ENCODE assay signal across 14 cellular contexts in the genomic region with DNA sequence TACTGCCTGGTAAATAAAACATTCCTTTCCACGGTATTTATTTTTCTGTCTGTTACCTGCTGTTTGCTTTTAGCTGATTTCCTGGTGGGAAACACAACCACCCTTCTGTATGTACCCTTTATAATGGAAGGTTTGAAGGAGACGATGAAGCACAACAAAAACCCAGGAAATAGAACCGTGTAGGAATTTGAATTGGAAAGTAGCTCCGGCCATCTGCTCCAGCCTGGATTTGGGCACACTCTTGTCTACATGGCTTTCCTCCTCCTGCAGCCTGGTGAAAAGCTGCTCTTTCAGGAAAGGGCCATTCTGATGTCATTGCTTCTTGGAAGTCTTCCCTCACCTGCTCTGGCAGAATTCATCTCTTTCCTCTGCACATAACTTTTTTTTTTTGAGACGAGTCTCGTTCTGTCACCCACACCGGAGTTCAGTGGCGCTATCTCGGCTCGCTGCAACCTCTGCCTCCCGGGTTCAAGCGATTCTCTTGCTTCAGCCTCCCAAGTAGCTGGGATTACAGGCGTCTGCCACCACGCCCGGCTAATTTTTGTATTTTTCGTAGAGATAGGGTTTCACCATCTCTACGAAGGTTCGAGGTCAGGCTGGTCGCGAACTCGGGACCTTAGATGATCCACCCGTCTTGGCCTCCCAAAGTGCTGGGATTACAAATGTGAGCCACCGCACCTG. TPM values are rescaled to one million over a fixed set of nuclear protein-coding genes. Genes with fewer than 3 reads are reported as not detected.
DNase-seq lines count a peak whose midpoint lies in the region; ATAC-seq, FAIRE-seq and TF ChIP-seq lines count a peak whose summit lies in the region.
"Had no signal": no experiment of that assay in that cellular context is flagged by ENCODE, and none has a peak within 500 bp of the region (broad histone marks: within the 10 kb centered on the region; RNA-seq: fewer than 3 reads in every experiment).

No MANE protein-coding gene starts in this region.

- peak; percentile 12 for DNase-seq in Ammon's horn (ENCODE audit: low spot score)
- DNase-seq in G401 (ENCODE audit: low spot score) = peak; percentile 94
- DNase-seq in HepG2 (ENCODE audit: low spot score) = no peak
- no peak for DNase-seq in testis
- no peak for DNase-seq in NCI-H128 (lab: John Stamatoyannopoulos, UW; ENCODE audit: unreplicated experiment)
- no peak for DNase-seq in CD14-positive monocyte (ENCODE audit: low spot score)
- DNase-seq in activated gamma-delta T cell treated with Interleukin-2 at 50 U/mL for 16 hours = no peak
- DNase-seq: activated naive CD4-positive, alpha-beta T cell treated with anti-CD3 and anti-CD28 coated beads, Interleukin-2, amount 50 U/mL, for 16 hours; CD4-positive, alpha-beta memory T cell; esophagus squamous epithelium; NCI-H1930; stimulated activated naive CD8-positive, alpha-beta T cell treated with anti-CD3 and anti-CD28 coated beads, Interleukin-15, amount 100 ng/mL, for 72 hours had no signal

- 79% methylated on average over 23 of the region's 23 CpGs for WGBS in HepG2 (ENCODE audit: low lambda C conversion rate)
- WGBS in testis, 2 donors = 75 to 76% methylated on average over 23 of the region's 23 CpGs

- H3K9me3 Mint-ChIP-seq in activated T-helper 17 cell treated with anti-CD3 and anti-CD28 coated beads, Interleukin-2, amount 50 U/mL, for 72 hours = no peaks in the 10 kb centered on the region
- peaks cover 0 to 1% (median 0%) of the 10 kb centered on the region in 7 donors for H3K9me3 Mint-ChIP-seq in CD14-positive monocyte
- H3K9me3 Mint-ChIP-seq: stimulated activated naive CD8-positive, alpha-beta T cell treated with anti-CD3 and anti-CD28 coated beads, Interleukin-15, amount 100 ng/mL, for 72 hours had no signal

- H2AFZ ChIP-seq in HepG2 (ENCODE audit: low read length) = no peak overlapping the region

- H3K9ac ChIP-seq in HepG2 (ENCODE audit: insufficient read depth, low read depth, low read length) = peak overlapping the region; percentile 76; the same call in 1 of the 2 replicates

- TF ChIP-seq CTCF in HepG2 (CRISPR knock-in tag; IDR thresholded peaks at IDR 0.05) = no peak
- no peak for TF ChIP-seq CTCF in testis (IDR thresholded peaks at IDR 0.05)
- TF ChIP-seq CTCF in CD14-positive monocyte (IDR thresholded peaks at IDR 0.05) = no peak

- intact Hi-C loops in HepG2 (cut with micrococcal nuclease; ENCODE audit: unreplicated experiment) (loop anchor here (1.0 kb wide), 1 partner anchor 8 kb away; no protein-coding TSS in a partner anchor), testis (cut with DNase I; ENCODE audit: low total_unique reads) (no loop called here), CD14-positive monocyte (cut with micrococcal nuclease) (loop anchor here in 1 of 2 donors (10.0 kb wide), 1 partner anchor 66 kb away; no protein-coding TSS in a partner anchor)

- H3K27me3 ChIP-seq in HepG2 (ENCODE audit: control insufficient read depth in 1 of 2, insufficient read depth in 2 of 2, low read length in 2 of 2) = no peaks in the 10 kb centered on the region; a peak in 1 of 5 replicates
- H3K27me3 ChIP-seq in testis = no peaks in the 10 kb centered on the region

- peaks cover 24% of the 10 kb centered on the region for H3K4me1 Mint-ChIP-seq in activated T-helper 17 cell treated with anti-CD3 and anti-CD28 coated beads, Interleukin-2, amount 50 U/mL, for 72 hours
- peaks cover 18% of the 10 kb centered on the region for H3K4me1 Mint-ChIP-seq in CD14-positive monocyte

- BruUV-seq in HepG2 (replicated peaks; lab: Mats Ljungman, UMichigan) = no TSS peak

- TF ChIP-seq POLR2A in HepG2 (IDR thresholded peaks at IDR 0.05; ENCODE audit: insufficient read depth in 1 of 2, low read depth in 2 of 2, low read length in 2 of 2) (no peak), testis (IDR thresholded peaks at IDR 0.05) (no peak)

- CTCF ChIA-PET in HepG2 (lab: Yijun Ruan, JAX; ENCODE audit: low intra/inter-chr PET ratio, low total read pairs) = no interaction called here

- ATAC-seq in activated T-helper 17 cell treated with anti-CD3 and anti-CD28 coated beads, Interleukin-2, amount 50 U/mL, for 72 hours (replicated peaks) = no peak
- no peak for ATAC-seq in HepG2
- ATAC-seq: stimulated activated naive CD8-positive, alpha-beta T cell treated with anti-CD3 and anti-CD28 coated beads, Interleukin-15, amount 100 ng/mL, for 72 hours had no signal

- no peaks in the 10 kb centered on the region for H3K9me3 ChIP-seq in HepG2 (ENCODE audit: low read length)
- no peaks in the 10 kb centered on the region for H3K9me3 ChIP-seq in testis
- H3K9me3 ChIP-seq: esophagus squamous epithelium had no signal

- TF ChIP-seq EP300 in HepG2 (IDR thresholded peaks at IDR 0.05; ENCODE audit: low read depth in 2 of 2, low read length in 2 of 2) (no peak), HepG2 (CRISPR knock-in tag; IDR thresholded peaks at IDR 0.05; ENCODE audit: borderline replicate concordance) (no peak)

- H3K36me3 Mint-ChIP-seq in activated T-helper 17 cell treated with anti-CD3 and anti-CD28 coated beads, Interleukin-2, amount 50 U/mL, for 72 hours (ENCODE audit: low read depth) = peaks cover 54% of the 10 kb centered on the region
- H3K36me3 Mint-ChIP-seq in CD14-positive monocyte = peaks cover 0 to 9% of the 10 kb centered on the region in 2 donors
- H3K36me3 Mint-ChIP-seq: CD4-positive, alpha-beta memory T cell had no signal

- H3K27ac ChIP-seq in HepG2 (ENCODE audit: extremely low read length, insufficient read depth, low read length) = no peak overlapping the region
- H3K27ac ChIP-seq in testis = no peak overlapping the region

- no peak for TF ChIP-seq RAD21 in HepG2 (CRISPR knock-in tag; IDR thresholded peaks at IDR 0.05)

- H3K4me1 ChIP-seq in HepG2 (ENCODE audit: insufficient read depth, low read length) = peaks cover 72% of the 10 kb centered on the region
- H3K4me1 ChIP-seq in testis = peaks cover 13% of the 10 kb centered on the region

- peaks cover 74% of the 10 kb centered on the region for H3K79me2 ChIP-seq in HepG2 (ENCODE audit: insufficient read depth, low read length)

- no peak overlapping the region for H3K27ac Mint-ChIP-seq in activated T-helper 17 cell treated with anti-CD3 and anti-CD28 coated beads, Interleukin-2, amount 50 U/mL, for 72 hours
- no peak overlapping the region for H3K27ac Mint-ChIP-seq in CD14-positive monocyte
- H3K27ac Mint-ChIP-seq: CD4-positive, alpha-beta memory T cell; stimulated activated naive CD8-positive, alpha-beta T cell treated with anti-CD3 and anti-CD28 coated beads, Interleukin-15, amount 100 ng/mL, for 72 hours had no signal

- H3K4me3 Mint-ChIP-seq in activated T-helper 17 cell treated with anti-CD3 and anti-CD28 coated beads, Interleukin-2, amount 50 U/mL, for 72 hours = peak overlapping the region; percentile 94
- H3K4me3 Mint-ChIP-seq in CD14-positive monocyte = no peak overlapping the region

- FAIRE-seq in HepG2 (lab: Jason Lieb, UNC) = no peak
- FAIRE-seq: colon had no signal

- peak overlapping the region; percentile 85 for H3K4me2 ChIP-seq in HepG2 (ENCODE audit: low read depth, low read length)

- POLR2A ChIA-PET in HepG2 (lab: Yijun Ruan, JAX) = interaction anchor here (1.2 kb wide), 1 partner anchor 15 kb away, joined by 3 read pairs; no protein-coding TSS in a partner anchor

- H4K20me1 ChIP-seq in HepG2 (ENCODE audit: insufficient read depth, low read length) = peaks cover 19% of the 10 kb centered on the region

- H3K27me3 Mint-ChIP-seq in activated T-helper 17 cell treated with anti-CD3 and anti-CD28 coated beads, Interleukin-2, amount 50 U/mL, for 72 hours = peaks cover 23% of the 10 kb centered on the region
- H3K27me3 Mint-ChIP-seq in CD14-positive monocyte (ENCODE audit: low read depth in 3 of 3) = peaks cover 17 to 33% (median 23%) of the 10 kb centered on the region in 3 donors

- H3K36me3 ChIP-seq in HepG2 (replicated peaks in 1 of 2; ENCODE audit: control insufficient read depth in 1 of 2, insufficient read depth in 2 of 2, low read length in 2 of 2) (0 out of 5 replicates have a peak, but pooled peaks cover 0 to 1% of the 10 kb centered on the region in 2 experiments), testis (ENCODE audit: low read depth, missing control alignments) (no peaks in the 10 kb centered on the region)
- H3K36me3 ChIP-seq: esophagus squamous epithelium had no signal

- in situ Hi-C loops in G401 (cut with HindIII; ENCODE audit: low sequenced_read_pairs) (no loop called here), HepG2 (cut with HindIII; ENCODE audit: extremely low pct_ligation_motif_present, low pct_unique_long_range_greater_than_20kb) (no loop called here)

- H3K4me3 ChIP-seq in HepG2 (replicated peaks in 1 of 3; ENCODE audit: insufficient read depth in 1 of 3, low read depth in 2 of 3, low read length in 3 of 3) (peak overlapping the region; percentile 75 to 90 (median 86)), testis (no peak overlapping the region)

RNA-seq across cellular contexts. Expression of a gene that starts 2.7 kb away (rescaled TPM):
- total RNA-seq in G401 (2014; rRNA removed; shearing (Covaris generic)) = 4.8 and 14.3 TPM in 2 replicates
- total RNA-seq in activated T-helper 17 cell treated with anti-CD3 and anti-CD28 coated beads, Interleukin-2, amount 50 U/mL, for 72 hours = 100 to 1,000 TPM; 112 to 142 TPM
- total RNA-seq in HepG2 (2016; rRNA removed; fragmentation: Illumina TruSeq; extraction: Trizol) (160 and 244 TPM in 2 replicates), testis (10 to 100 TPM; 40.1 to 42.0 TPM)
- total RNA-seq in HepG2 (2016; cell fraction: cytosol; rRNA removed; fragmentation: Illumina TruSeq; extraction: Trizol; ENCODE audit: low read depth) = 32.4 and 33.4 TPM in 2 replicates
- 159 and 236 TPM in 2 replicates for total RNA-seq in HepG2 (2016; cell fraction: insoluble cytoplasmic fraction; rRNA removed; fragmentation: Illumina TruSeq; extraction: Trizol)
- total RNA-seq in HepG2 (2016; cell fraction: membrane; rRNA removed; fragmentation: Illumina TruSeq; extraction: Trizol) = 125 and 127 TPM in 2 replicates
- 62.2 and 67.7 TPM in 2 replicates for total RNA-seq in HepG2 (2016; cell fraction: nucleus; rRNA removed; fragmentation: Illumina TruSeq; extraction: Trizol)
- polyA plus RNA-seq in HepG2 (2011; rRNA removed) (90.8 and 110 TPM in 2 replicates), testis (ENCODE audit: insufficient read depth, low read depth, low replicate concordance) (29.0 TPM), CD14-positive monocyte (1 to 10 TPM; 6.7 to 9.9 TPM)
- 77.7 and 112 TPM in 2 replicates for polyA plus RNA-seq in HepG2 (2011; cell fraction: cytosol; rRNA removed)
- 26.2 and 29.8 TPM in 2 replicates for polyA plus RNA-seq in HepG2 (2011; cell fraction: nucleus; rRNA removed)
- polyA plus RNA-seq in HepG2 (2012) = 92.4 and 139 TPM in 2 replicates
- polyA plus RNA-seq in HepG2 (2016; cell fraction: cytosol; fragmentation: Illumina TruSeq; extraction: Trizol; ENCODE audit: low read depth) = 33.0 and 40.9 TPM in 2 replicates
- 208 TPM in 2 replicates for polyA plus RNA-seq in HepG2 (2016; cell fraction: insoluble cytoplasmic fraction; fragmentation: Illumina TruSeq; extraction: Trizol; ENCODE audit: low read depth)
- 85.0 and 86.6 TPM in 2 replicates for polyA plus RNA-seq in HepG2 (2016; cell fraction: membrane; fragmentation: Illumina TruSeq; extraction: Trizol; ENCODE audit: low read depth)
- 69.6 and 74.5 TPM in 2 replicates for polyA plus RNA-seq in HepG2 (2016; cell fraction: nucleus; fragmentation: Illumina TruSeq; extraction: Trizol; ENCODE audit: insufficient read depth, low read depth)
- polyA minus RNA-seq in HepG2 (2011; rRNA and poly(A)+ RNA removed; ENCODE audit: low replicate concordance) = 13.2 and 122 TPM in 2 replicates
- 75.7 and 79.3 TPM in 2 replicates for polyA minus RNA-seq in HepG2 (2011; cell fraction: cytosol; rRNA and poly(A)+ RNA removed)
- polyA minus RNA-seq in HepG2 (2011; cell fraction: nucleus; rRNA and poly(A)+ RNA removed) = 69.5 and 75.5 TPM in 2 replicates
- polyA plus RNA-seq: CD4-positive, alpha-beta memory T cell had no signal

Comparison
In these comparisons a context has a peak if more than half of its experiments do, and no peak if none do; other contexts are left out.
1. DNase-seq: peak in Ammon's horn (single experiment) and G401 (single experiment); none in HepG2 (single experiment), testis (single experiment), NCI-H128 (single experiment), CD14-positive monocyte (single experiment) and activated gamma-delta T cell treated with Interleukin-2 at 50 U/mL for 16 hours (single experiment).
2. H3K4me3 ChIP-seq: peak in HepG2 (3 of 3); none in testis (0 of 2).